Comparison of ENCODE assay signal across 2 cellular contexts in the genomic region with DNA sequence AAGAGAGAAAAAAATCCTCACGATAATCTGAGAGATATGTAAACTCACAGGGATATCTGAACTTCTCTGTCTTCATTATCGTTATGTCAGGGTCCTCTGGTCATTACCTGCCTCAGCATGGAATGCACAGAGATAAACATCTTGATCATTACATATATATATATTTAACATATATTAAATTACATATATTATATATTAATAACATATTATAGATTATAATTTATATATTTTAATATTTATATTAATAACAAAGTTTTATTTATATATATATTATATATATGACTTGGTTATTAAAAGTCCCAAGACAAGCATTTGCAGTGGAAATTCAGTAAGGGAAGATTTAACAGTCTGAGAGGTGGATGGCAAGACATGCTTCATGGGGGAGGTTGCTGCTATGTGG.
TF ChIP-seq lines count a peak whose summit lies in the region.

No MANE protein-coding gene starts in this region.

TF ChIP-seq in WTC11, 78 proteins besides CTCF, POLR2A, EP300 and RAD21 (continued from another document):
- TF ChIP-seq NFYB (CRISPR knock-in tag; conservative IDR thresholded peaks at IDR 0.05; ENCODE audit: low read depth), result no peak

TF ChIP-seq in H1, 55 proteins besides CTCF, POLR2A, EP300 and RAD21 (continued from another document):
- TF ChIP-seq KDM1A (IDR thresholded peaks at IDR 0.05; ENCODE audit: borderline replicate concordance, low read length) (no peak), RBBP5 (IDR thresholded peaks at IDR 0.05; ENCODE audit: borderline replicate concordance, low read depth, low read length) (no peak), KDM5A (IDR thresholded peaks at IDR 0.05; ENCODE audit: low read length) (no peak), PHF8 (conservative IDR thresholded peaks at IDR 0.05; ENCODE audit: low read depth, low read length) (no peak), CHD2 (IDR thresholded peaks at IDR 0.05; ENCODE audit: low read length) (no peak), ASH2L (IDR thresholded peaks at IDR 0.05; ENCODE audit: low read length) (no peak), YY1 (IDR thresholded peaks at IDR 0.05; ENCODE audit: low read depth, low read length) (no peak), SRF (IDR thresholded peaks at IDR 0.05; ENCODE audit: low read depth, low read length) (no peak), BRCA1 (IDR thresholded peaks at IDR 0.05; ENCODE audit: low read depth, low read length) (no peak), HDAC6 (IDR thresholded peaks at IDR 0.05; ENCODE audit: low read depth, low read length) (no peak), POLR2AphosphoS5 (IDR thresholded peaks at IDR 0.05; ENCODE audit: low read depth, low read length) (no peak), NANOG (IDR thresholded peaks at IDR 0.05; ENCODE audit: insufficient read depth, low read depth, low read length, poor library complexity, severe bottlenecking) (no peak)
- TF ChIP-seq, protein P1, sequence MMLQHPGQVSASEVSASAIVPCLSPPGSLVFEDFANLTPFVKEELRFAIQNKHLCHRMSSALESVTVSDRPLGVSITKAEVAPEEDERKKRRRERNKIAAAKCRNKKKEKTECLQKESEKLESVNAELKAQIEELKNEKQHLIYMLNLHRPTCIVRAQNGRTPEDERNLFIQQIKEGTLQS (IDR thresholded peaks at IDR 0.05; ENCODE audit: insufficient read depth, low read depth, low read length), result no peak
- TF ChIP-seq, protein P2, sequence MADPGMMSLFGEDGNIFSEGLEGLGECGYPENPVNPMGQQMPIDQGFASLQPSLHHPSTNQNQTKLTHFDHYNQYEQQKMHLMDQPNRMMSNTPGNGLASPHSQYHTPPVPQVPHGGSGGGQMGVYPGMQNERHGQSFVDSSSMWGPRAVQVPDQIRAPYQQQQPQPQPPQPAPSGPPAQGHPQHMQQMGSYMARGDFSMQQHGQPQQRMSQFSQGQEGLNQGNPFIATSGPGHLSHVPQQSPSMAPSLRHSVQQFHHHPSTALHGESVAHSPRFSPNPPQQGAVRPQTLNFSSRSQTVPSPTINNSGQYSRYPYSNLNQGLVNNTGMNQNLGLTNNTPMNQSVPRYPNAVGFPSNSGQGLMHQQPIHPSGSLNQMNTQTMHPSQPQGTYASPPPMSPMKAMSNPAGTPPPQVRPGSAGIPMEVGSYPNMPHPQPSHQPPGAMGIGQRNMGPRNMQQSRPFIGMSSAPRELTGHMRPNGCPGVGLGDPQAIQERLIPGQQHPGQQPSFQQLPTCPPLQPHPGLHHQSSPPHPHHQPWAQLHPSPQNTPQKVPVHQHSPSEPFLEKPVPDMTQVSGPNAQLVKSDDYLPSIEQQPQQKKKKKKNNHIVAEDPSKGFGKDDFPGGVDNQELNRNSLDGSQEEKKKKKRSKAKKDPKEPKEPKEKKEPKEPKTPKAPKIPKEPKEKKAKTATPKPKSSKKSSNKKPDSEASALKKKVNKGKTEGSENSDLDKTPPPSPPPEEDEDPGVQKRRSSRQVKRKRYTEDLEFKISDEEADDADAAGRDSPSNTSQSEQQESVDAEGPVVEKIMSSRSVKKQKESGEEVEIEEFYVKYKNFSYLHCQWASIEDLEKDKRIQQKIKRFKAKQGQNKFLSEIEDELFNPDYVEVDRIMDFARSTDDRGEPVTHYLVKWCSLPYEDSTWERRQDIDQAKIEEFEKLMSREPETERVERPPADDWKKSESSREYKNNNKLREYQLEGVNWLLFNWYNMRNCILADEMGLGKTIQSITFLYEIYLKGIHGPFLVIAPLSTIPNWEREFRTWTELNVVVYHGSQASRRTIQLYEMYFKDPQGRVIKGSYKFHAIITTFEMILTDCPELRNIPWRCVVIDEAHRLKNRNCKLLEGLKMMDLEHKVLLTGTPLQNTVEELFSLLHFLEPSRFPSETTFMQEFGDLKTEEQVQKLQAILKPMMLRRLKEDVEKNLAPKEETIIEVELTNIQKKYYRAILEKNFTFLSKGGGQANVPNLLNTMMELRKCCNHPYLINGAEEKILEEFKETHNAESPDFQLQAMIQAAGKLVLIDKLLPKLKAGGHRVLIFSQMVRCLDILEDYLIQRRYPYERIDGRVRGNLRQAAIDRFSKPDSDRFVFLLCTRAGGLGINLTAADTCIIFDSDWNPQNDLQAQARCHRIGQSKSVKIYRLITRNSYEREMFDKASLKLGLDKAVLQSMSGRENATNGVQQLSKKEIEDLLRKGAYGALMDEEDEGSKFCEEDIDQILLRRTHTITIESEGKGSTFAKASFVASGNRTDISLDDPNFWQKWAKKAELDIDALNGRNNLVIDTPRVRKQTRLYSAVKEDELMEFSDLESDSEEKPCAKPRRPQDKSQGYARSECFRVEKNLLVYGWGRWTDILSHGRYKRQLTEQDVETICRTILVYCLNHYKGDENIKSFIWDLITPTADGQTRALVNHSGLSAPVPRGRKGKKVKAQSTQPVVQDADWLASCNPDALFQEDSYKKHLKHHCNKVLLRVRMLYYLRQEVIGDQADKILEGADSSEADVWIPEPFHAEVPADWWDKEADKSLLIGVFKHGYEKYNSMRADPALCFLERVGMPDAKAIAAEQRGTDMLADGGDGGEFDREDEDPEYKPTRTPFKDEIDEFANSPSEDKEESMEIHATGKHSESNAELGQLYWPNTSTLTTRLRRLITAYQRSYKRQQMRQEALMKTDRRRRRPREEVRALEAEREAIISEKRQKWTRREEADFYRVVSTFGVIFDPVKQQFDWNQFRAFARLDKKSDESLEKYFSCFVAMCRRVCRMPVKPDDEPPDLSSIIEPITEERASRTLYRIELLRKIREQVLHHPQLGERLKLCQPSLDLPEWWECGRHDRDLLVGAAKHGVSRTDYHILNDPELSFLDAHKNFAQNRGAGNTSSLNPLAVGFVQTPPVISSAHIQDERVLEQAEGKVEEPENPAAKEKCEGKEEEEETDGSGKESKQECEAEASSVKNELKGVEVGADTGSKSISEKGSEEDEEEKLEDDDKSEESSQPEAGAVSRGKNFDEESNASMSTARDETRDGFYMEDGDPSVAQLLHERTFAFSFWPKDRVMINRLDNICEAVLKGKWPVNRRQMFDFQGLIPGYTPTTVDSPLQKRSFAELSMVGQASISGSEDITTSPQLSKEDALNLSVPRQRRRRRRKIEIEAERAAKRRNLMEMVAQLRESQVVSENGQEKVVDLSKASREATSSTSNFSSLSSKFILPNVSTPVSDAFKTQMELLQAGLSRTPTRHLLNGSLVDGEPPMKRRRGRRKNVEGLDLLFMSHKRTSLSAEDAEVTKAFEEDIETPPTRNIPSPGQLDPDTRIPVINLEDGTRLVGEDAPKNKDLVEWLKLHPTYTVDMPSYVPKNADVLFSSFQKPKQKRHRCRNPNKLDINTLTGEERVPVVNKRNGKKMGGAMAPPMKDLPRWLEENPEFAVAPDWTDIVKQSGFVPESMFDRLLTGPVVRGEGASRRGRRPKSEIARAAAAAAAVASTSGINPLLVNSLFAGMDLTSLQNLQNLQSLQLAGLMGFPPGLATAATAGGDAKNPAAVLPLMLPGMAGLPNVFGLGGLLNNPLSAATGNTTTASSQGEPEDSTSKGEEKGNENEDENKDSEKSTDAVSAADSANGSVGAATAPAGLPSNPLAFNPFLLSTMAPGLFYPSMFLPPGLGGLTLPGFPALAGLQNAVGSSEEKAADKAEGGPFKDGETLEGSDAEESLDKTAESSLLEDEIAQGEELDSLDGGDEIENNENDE (IDR thresholded peaks at IDR 0.05; ENCODE audit: insufficient replicate concordance, low read length), result no peak
- TF ChIP-seq, protein P3, sequence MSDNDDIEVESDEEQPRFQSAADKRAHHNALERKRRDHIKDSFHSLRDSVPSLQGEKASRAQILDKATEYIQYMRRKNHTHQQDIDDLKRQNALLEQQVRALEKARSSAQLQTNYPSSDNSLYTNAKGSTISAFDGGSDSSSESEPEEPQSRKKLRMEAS (IDR thresholded peaks at IDR 0.05), result no peak
